Comparison of ENCODE assay signal across 8 cellular contexts in the genomic region with DNA sequence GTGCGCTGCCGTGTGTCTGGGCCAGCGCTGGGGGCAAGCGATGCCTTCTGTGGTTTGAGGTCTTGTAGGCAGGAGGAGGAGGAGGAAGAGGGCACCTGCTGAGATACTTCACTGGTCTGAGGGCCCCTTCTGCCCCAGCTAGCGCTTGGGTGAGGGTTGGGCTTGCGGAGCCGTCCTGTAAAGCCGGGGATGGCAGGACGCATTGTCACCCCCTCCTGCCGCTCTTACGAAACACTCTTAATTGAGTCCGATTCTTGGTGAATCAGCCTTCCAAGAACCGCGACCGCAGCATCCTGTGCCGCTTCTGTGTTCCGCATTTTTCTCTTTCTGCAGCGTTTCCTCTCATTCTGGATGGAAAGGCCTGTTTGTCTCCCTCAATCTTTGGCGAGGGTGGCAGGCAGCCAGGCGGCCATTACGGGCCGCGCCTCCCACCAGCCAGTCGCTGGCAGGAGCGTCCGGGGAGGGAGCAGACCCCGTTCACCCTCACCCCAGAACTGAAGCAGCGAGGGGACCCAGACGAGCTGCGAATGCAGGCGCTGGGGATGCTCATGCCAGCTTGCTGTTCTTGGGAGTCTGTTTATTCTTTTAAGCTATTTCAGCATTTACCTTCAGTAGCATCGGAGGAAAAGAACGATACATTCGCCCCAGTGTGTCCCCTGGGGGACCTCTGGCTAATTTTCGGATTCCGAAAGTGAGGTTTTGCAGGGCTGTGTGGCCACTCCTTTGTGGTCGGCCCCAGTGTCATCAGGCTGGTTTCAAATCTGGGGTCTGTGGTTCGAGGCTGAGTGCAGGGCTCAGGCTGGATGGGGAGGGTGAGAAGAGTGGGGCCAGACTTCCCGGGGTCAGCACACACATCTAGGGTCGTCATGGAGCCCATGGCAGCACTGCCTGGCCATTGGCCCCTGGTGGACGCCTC.
DNase-seq lines count a peak whose midpoint lies in the region; ATAC-seq and TF ChIP-seq lines count a peak whose summit lies in the region.

No MANE protein-coding gene starts in this region.

- in situ Hi-C loops in GM13976 (cut with MboI; ENCODE audit: low sequenced_read_pairs, unreplicated experiment) = no loop called here

- peak overlapping the region; percentile 79 for H3K4me3 Mint-ChIP-seq in activated B cell treated with CpG ODN at 0.5 μM for 24 hours

- CTCF ChIA-PET in activated B cell treated with CpG ODN at 0.5 μM for 24 hours (lab: Charles Lee) = interaction anchor here (0.7 to 2.5 kb wide), 6 partner anchors 11 to 100 kb away, joined by 3 to 14 read pairs (median 5); partner anchors contain the start of genes FAAP20, MORN1 and RER1

- peak overlapping the region; percentile 71 for H3K27ac Mint-ChIP-seq in activated B cell treated with CpG ODN at 0.5 μM for 24 hours

- peaks cover 78% of the 10 kb centered on the region for H3K4me1 Mint-ChIP-seq in activated B cell treated with CpG ODN at 0.5 μM for 24 hours

- H3K27me3 Mint-ChIP-seq in activated B cell treated with CpG ODN at 0.5 μM for 24 hours = no peaks in the 10 kb centered on the region

- ATAC-seq in HG03432 (IDR thresholded peaks at IDR 0.05; ENCODE audit: unreplicated experiment) (peak; percentile 54), activated B cell treated with CpG ODN at 0.5 μM for 24 hours (ENCODE audit: low read depth) (peak; percentile 77), left lobe of liver (peak; percentile 16)

- DNase-seq in GM13976 (ENCODE audit: low spot score) (peak; percentile 78), activated B cell treated with CpG ODN at 0.5 μM for 24 hours (peak; percentile 62), brain pericyte (ENCODE audit: low read depth, low spot score) (peak; percentile 64), left lobe of liver (ENCODE audit: low spot score) (no peak), HuH-7.5 (ENCODE audit: low spot score) (no peak), SHP77 (lab: John Stamatoyannopoulos, UW) (no peak)
- peak; percentile 88 for DNase-seq in stimulated activated CD4-positive, alpha-beta T cell treated with anti-CD3 and anti-CD28 coated beads, Interleukin-1b, Interleukin-23, amount 100 ng/mL, for 48 hours

- intact Hi-C loops in activated B cell treated with CpG ODN at 0.5 μM for 24 hours (cut with micrococcal nuclease) = loop anchor here (1.0 kb wide), 1 partner anchor 10 kb away; no protein-coding TSS in a partner anchor

- H3K9me3 Mint-ChIP-seq in activated B cell treated with CpG ODN at 0.5 μM for 24 hours = no peaks in the 10 kb centered on the region

- POLR2A ChIA-PET in activated B cell treated with CpG ODN at 0.5 μM for 24 hours (lab: Charles Lee) = interaction anchor here (0.8 to 3.4 kb wide), 10 partner anchors 9 to 91 kb away, joined by 3 to 42 read pairs (median 6); no protein-coding TSS in a partner anchor

- TF ChIP-seq CTCF in GM13976 (IDR thresholded peaks at IDR 0.05; ENCODE audit: borderline replicate concordance, control extremely low read depth, extremely low read depth, insufficient read depth, missing control alignments) (no peak), activated B cell treated with CpG ODN at 0.5 μM for 24 hours (IDR thresholded peaks at IDR 0.05) (no peak)

- peaks cover 9% of the 10 kb centered on the region for H3K36me3 Mint-ChIP-seq in activated B cell treated with CpG ODN at 0.5 μM for 24 hours (ENCODE audit: low read depth)

Comparison
In these comparisons a context has a peak if more than half of its experiments do, and no peak if none do; other contexts are left out.
1. DNase-seq: peak in GM13976 (single experiment), activated B cell treated with CpG ODN at 0.5 μM for 24 hours (single experiment), brain pericyte (single experiment) and stimulated activated CD4-positive, alpha-beta T cell treated with anti-CD3 and anti-CD28 coated beads, Interleukin-1b, Interleukin-23, amount 100 ng/mL, for 48 hours (single experiment); none in left lobe of liver (single experiment), HuH-7.5 (single experiment) and SHP77 (0 of 2).
2. ATAC-seq: peak in every context shown above with its lines; median percentile 77 in activated B cell treated with CpG ODN at 0.5 μM for 24 hours; 54 in HG03432; 16 in left lobe of liver.